Comparison of ENCODE assay signal across 1 cellular context in genomic region chr21:32279377-32279680, GRCh38.
TF ChIP-seq lines count a peak whose summit lies in the region.

No MANE protein-coding gene starts in this region.

TF ChIP-seq in HEK293, 187 proteins besides CTCF, POLR2A, EP300 and RAD21 (continued from another document):
- TF ChIP-seq ATF2 (tag by site-specific recombination; IDR thresholded peaks at IDR 0.05; ENCODE audit: low read depth) (0 out of 2 replicates have a peak, but pooled peaks have one; percentile 2), ZFP37 (tag by site-specific recombination; IDR thresholded peaks at IDR 0.05) (no peak), ZNF704 (tag by site-specific recombination; IDR thresholded peaks at IDR 0.05) (no peak), ZNF707 (tag by site-specific recombination; IDR thresholded peaks at IDR 0.05) (no peak)
